Comparison of ENCODE assay signal across 8 cellular contexts in genomic region chr1:45550401-45551305, GRCh38. TPM values are rescaled to one million over a fixed set of nuclear protein-coding genes. Genes with fewer than 3 reads are reported as not detected.
DNase-seq lines count a peak whose midpoint lies in the region; ATAC-seq and TF ChIP-seq lines count a peak whose summit lies in the region.

Gene AKR1A1, plus strand, starts transcription at chr1:45550826. Its CDS starts 10,969 bp downstream, at chr1:45561795.

- POLR2A ChIA-PET in PC-3 (lab: Charles Lee; ENCODE audit: unreplicated experiment) = interaction anchor here (0.5 to 2.6 kb wide), 3 partner anchors 25 to 213 kb away, joined by 14 to 21 read pairs (median 14); partner anchors contain the start of gene PRDX1

- TF ChIP-seq CTCF in PC-3 (conservative IDR thresholded peaks at IDR 0.05; ENCODE audit: low read depth, low read length) = no peak

- peak within 1 kb of the TSS; percentile 90 for H3K9ac ChIP-seq in PC-3 (ENCODE audit: low read length)
- H3K9ac ChIP-seq in mucosa of rectum (ENCODE audit: low read depth in 1 of 2, low read length in 2 of 2) = peak within 1 kb of the TSS; percentile 72 to 75

- no peaks in the 10 kb centered on the region for H3F3A ChIP-seq in PC-3 (ENCODE audit: low read length, unreplicated experiment)

- TSS peak; percentile 98 for BruUV-seq in PC-3 (replicated peaks; lab: Mats Ljungman, UMichigan)

- no peaks in the 10 kb centered on the region for H3K9me2 ChIP-seq in PC-3 (replicated peaks; ENCODE audit: low read length)

- peak; percentile 87 for TF ChIP-seq POLR2A in erythroblast (IDR thresholded peaks at IDR 0.05; ENCODE audit: low read length)

- CTCF ChIA-PET in PC-3 (lab: Charles Lee) = no interaction called here

- peak within 1 kb of the TSS; percentile 75 for H2AFZ ChIP-seq in PC-3 (ENCODE audit: low read length)

- intact Hi-C loops in PC-3 (cut with micrococcal nuclease) = loop anchor here (1.0 kb wide), 1 partner anchor 28 kb away; no protein-coding TSS in a partner anchor

- DNase-seq in DMS153 treated with DMSO at 0.1 percent for 48 hours (lab: John Stamatoyannopoulos, UW; ENCODE audit: unreplicated experiment) = peak; percentile 97
- DNase-seq in Jurkat, Clone E6-1 (ENCODE audit: low read depth, low spot score) = peak; percentile 85
- peak; percentile 94 for DNase-seq in PC-3
- DNase-seq in activated T-cell treated with anti-CD3 and anti-CD28 coated beads for 48 hours (ENCODE audit: low read depth) = peak; percentile 90
- peak; percentile 86 to 87 for DNase-seq in erythroblast (lab: John Stamatoyannopoulos, UW)
- DNase-seq in stimulated activated CD8-positive, alpha-beta memory T cell treated with anti-CD3 and anti-CD28 coated beads, Interleukin-4, amount 100 ng/mL, for 48 hours = peak; percentile 92

- H3K36me3 ChIP-seq in PC-3 (ENCODE audit: low read depth, low read length) = peaks cover 9% of the 10 kb centered on the region; the same call in 1 of the 2 replicates
- peaks cover under 1 to 5% of the 10 kb centered on the region in 2 donors for H3K36me3 ChIP-seq in mucosa of rectum (ENCODE audit: control insufficient read depth in 2 of 2, insufficient read depth in 2 of 2, low read length in 2 of 2)

- H3K79me2 ChIP-seq in PC-3 (ENCODE audit: low read length) = peaks cover 38% of the 10 kb centered on the region

- no peaks in the 10 kb centered on the region for H4K20me1 ChIP-seq in PC-3 (ENCODE audit: low read length)

- H3K9me3 ChIP-seq in PC-3 (ENCODE audit: low read length) = no peaks in the 10 kb centered on the region
- H3K9me3 ChIP-seq in mucosa of rectum (ENCODE audit: control insufficient read depth in 2 of 2, low read length in 2 of 2) = no peaks in the 10 kb centered on the region

- H3K4me1 ChIP-seq in PC-3 (ENCODE audit: insufficient read depth, low read length) = peaks cover 15% of the 10 kb centered on the region
- peaks cover 13 to 16% of the 10 kb centered on the region in 2 donors for H3K4me1 ChIP-seq in mucosa of rectum (ENCODE audit: control insufficient read depth in 2 of 2, insufficient read depth in 2 of 2, low read length in 2 of 2)

- ATAC-seq in GM21619 (IDR thresholded peaks at IDR 0.05; ENCODE audit: unreplicated experiment) (peak; percentile 84), PC-3 (peak; percentile 92)

- peak within 1 kb of the TSS; percentile 72 for H3K27ac ChIP-seq in PC-3 (ENCODE audit: low read length)
- peak within 1 kb of the TSS; percentile 85 to 95 for H3K27ac ChIP-seq in mucosa of rectum (ENCODE audit: low read depth in 2 of 2, low read length in 2 of 2)

- H3K4me2 ChIP-seq in PC-3 (ENCODE audit: low read length) = peak within 1 kb of the TSS; percentile 96

- peak within 1 kb of the TSS; percentile 97 for H3K4me3 ChIP-seq in Jurkat, Clone E6-1 (ENCODE audit: low read length)
- peak within 1 kb of the TSS; percentile 92 for H3K4me3 ChIP-seq in PC-3 (ENCODE audit: low read length)
- peak within 1 kb of the TSS; percentile 89 to 98 for H3K4me3 ChIP-seq in mucosa of rectum (ENCODE audit: low read length in 2 of 2)

- no peaks in the 10 kb centered on the region for H3K27me3 ChIP-seq in PC-3 (ENCODE audit: low read length)
- H3K27me3 ChIP-seq in mucosa of rectum (ENCODE audit: control insufficient read depth in 2 of 2, insufficient read depth in 2 of 2, low read length in 2 of 2) = no peaks in the 10 kb centered on the region

RNA-seq across cellular contexts. Expression of gene AKR1A1, which starts in this region (rescaled TPM):
- polyA plus RNA-seq in Jurkat, Clone E6-1 (2012; ENCODE audit: insufficient read depth, insufficient read length) = 214 TPM
- total RNA-seq in PC-3 (2014; rRNA removed) = 86.1 and 94.9 TPM in 2 replicates

Comparison
In these comparisons a context has a peak if more than half of its experiments do, and no peak if none do; other contexts are left out.
1. Peak in every context shown above with its lines: DNase-seq, ATAC-seq, H3K4me3 ChIP-seq and H3K27ac ChIP-seq.